Comparison of ENCODE assay signal across 1 cellular context in the genomic region with DNA sequence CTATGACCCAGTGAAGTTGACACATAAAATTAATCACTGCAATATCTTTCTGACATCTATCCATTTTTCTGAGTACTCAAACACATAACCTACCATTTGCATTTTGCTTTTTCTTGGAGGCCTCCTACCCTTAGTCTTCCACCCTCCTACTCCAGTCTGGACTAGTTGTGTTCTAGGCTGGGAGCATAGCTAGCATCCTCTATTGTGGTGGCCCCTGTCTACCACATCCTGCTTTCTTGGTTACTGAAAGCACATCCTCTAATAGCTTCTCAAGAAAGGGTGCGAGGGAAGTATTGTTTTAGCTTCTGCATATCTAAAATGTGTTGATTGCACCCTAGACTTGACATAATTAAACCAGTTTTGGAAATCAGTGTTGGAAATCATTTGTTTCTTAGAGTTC.
TF ChIP-seq lines count a peak whose summit lies in the region.

No MANE protein-coding gene starts in this region.

TF ChIP-seq in IMR-90, 13 proteins besides CTCF, POLR2A, EP300 and RAD21:
- TF ChIP-seq CEBPB (IDR thresholded peaks at IDR 0.05; ENCODE audit: low read depth, low read length) (no peak), RCOR1 (IDR thresholded peaks at IDR 0.05; ENCODE audit: insufficient replicate concordance, low read length) (no peak), RFX5 (IDR thresholded peaks at IDR 0.05; ENCODE audit: low read depth, low read length) (no peak), MAFK (IDR thresholded peaks at IDR 0.05; ENCODE audit: low read depth, low read length) (no peak), SMC3 (IDR thresholded peaks at IDR 0.05; ENCODE audit: low read depth, low read length) (no peak), CHD1 (IDR thresholded peaks at IDR 0.05; ENCODE audit: low read depth, low read length) (no peak), NFE2L2 (IDR thresholded peaks at IDR 0.05; ENCODE audit: low read depth, low read length) (no peak), MXI1 (IDR thresholded peaks at IDR 0.05; ENCODE audit: borderline replicate concordance, low read depth, low read length) (no peak), FOS (IDR thresholded peaks at IDR 0.05; ENCODE audit: low read depth, low read length) (no peak), BHLHE40 (IDR thresholded peaks at IDR 0.05; ENCODE audit: low read depth, low read length) (no peak), MAZ (IDR thresholded peaks at IDR 0.05; ENCODE audit: borderline replicate concordance, low read depth, low read length) (no peak)
- TF ChIP-seq, protein P1, sequence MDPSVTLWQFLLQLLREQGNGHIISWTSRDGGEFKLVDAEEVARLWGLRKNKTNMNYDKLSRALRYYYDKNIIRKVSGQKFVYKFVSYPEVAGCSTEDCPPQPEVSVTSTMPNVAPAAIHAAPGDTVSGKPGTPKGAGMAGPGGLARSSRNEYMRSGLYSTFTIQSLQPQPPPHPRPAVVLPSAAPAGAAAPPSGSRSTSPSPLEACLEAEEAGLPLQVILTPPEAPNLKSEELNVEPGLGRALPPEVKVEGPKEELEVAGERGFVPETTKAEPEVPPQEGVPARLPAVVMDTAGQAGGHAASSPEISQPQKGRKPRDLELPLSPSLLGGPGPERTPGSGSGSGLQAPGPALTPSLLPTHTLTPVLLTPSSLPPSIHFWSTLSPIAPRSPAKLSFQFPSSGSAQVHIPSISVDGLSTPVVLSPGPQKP (IDR thresholded peaks at IDR 0.05; ENCODE audit: borderline replicate concordance, low read depth, low read length), result no peak
- TF ChIP-seq, protein P2, sequence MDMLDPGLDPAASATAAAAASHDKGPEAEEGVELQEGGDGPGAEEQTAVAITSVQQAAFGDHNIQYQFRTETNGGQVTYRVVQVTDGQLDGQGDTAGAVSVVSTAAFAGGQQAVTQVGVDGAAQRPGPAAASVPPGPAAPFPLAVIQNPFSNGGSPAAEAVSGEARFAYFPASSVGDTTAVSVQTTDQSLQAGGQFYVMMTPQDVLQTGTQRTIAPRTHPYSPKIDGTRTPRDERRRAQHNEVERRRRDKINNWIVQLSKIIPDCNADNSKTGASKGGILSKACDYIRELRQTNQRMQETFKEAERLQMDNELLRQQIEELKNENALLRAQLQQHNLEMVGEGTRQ (IDR thresholded peaks at IDR 0.05; ENCODE audit: low read depth, low read length), result no peak
TF ChIP-seq in IMR-90: peak in this region for 0.
